ENCODE assay signal across 2 cellular contexts in genomic region chr19:50401505-50402450, GRCh38.
TF ChIP-seq lines count a peak whose summit lies in the region.

No MANE protein-coding gene starts in this region.

TF ChIP-seq in HEK293, 187 proteins besides CTCF, POLR2A, EP300 and RAD21:
- peak; percentile 19; the same call in 1 of the 2 replicates for TF ChIP-seq GLIS2 (tag by site-specific recombination; IDR thresholded peaks at IDR 0.05)
- TF ChIP-seq EGR2 (tag by site-specific recombination; IDR thresholded peaks at IDR 0.05; ENCODE audit: low read depth) = no peak

TF ChIP-seq in K562, 482 proteins besides CTCF, POLR2A, EP300 and RAD21:
- TF ChIP-seq ZNF586 (CRISPR knock-in tag; conservative IDR thresholded peaks at IDR 0.05) (no peak), ZNF263 (CRISPR knock-in tag; IDR thresholded peaks at IDR 0.05; ENCODE audit: borderline replicate concordance) (peak; percentile 64; the same call in 1 of the 2 replicates), POLR2G (IDR thresholded peaks at IDR 0.05; ENCODE audit: low read depth, low read length) (0 out of 2 replicates have a peak, but pooled peaks have one; percentile 20), ZNF639 (CRISPR knock-in tag; conservative IDR thresholded peaks at IDR 0.05 in 1 of 2, IDR thresholded peaks at IDR 0.05 in 1 of 2) (no peak), TBL1XR1 (IDR thresholded peaks at IDR 0.05; ENCODE audit: low read length in 2 of 2) (no peak), ZEB2 (IDR thresholded peaks at IDR 0.05) (no peak)
- TF ChIP-seq, protein P1, sequence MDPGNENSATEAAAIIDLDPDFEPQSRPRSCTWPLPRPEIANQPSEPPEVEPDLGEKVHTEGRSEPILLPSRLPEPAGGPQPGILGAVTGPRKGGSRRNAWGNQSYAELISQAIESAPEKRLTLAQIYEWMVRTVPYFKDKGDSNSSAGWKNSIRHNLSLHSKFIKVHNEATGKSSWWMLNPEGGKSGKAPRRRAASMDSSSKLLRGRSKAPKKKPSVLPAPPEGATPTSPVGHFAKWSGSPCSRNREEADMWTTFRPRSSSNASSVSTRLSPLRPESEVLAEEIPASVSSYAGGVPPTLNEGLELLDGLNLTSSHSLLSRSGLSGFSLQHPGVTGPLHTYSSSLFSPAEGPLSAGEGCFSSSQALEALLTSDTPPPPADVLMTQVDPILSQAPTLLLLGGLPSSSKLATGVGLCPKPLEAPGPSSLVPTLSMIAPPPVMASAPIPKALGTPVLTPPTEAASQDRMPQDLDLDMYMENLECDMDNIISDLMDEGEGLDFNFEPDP (CRISPR knock-in tag; IDR thresholded peaks at IDR 0.05) = no peak
- TF ChIP-seq, protein P2, sequence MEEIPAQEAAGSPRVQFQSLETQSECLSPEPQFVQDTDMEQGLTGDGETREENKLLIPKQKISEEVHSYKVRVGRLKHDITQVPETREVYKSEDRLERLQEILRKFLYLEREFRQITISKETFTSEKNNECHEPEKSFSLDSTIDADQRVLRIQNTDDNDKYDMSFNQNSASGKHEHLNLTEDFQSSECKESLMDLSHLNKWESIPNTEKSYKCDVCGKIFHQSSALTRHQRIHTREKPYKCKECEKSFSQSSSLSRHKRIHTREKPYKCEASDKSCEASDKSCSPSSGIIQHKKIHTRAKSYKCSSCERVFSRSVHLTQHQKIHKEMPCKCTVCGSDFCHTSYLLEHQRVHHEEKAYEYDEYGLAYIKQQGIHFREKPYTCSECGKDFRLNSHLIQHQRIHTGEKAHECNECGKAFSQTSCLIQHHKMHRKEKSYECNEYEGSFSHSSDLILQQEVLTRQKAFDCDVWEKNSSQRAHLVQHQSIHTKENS (CRISPR knock-in tag; IDR thresholded peaks at IDR 0.05) = no peak
